29 cellular contexts compared by ENCODE assay signal in the genomic region with DNA sequence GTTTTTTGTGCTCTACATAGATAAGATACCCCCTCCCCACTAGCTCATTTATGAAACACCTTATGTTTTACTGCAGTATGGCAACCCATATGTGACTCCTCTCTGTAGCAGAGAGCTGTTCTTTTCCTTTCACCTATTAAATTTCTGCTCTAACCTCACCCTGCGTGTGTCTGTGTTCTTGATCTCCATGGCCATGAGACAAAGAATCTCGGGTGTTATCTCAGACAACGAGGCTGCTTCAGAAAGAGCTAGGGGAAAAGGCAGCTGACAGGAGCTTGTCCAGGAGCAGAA. TPM values are rescaled to one million over a fixed set of nuclear protein-coding genes. Genes with fewer than 3 reads are reported as not detected.
DNase-seq lines count a peak whose midpoint lies in the region; ATAC-seq, FAIRE-seq and TF ChIP-seq lines count a peak whose summit lies in the region.
"Had no signal": no experiment of that assay in that cellular context is flagged by ENCODE, and none has a peak within 500 bp of the region (broad histone marks: within the 10 kb centered on the region; RNA-seq: fewer than 3 reads in every experiment).

No MANE protein-coding gene starts in this region.

- TF ChIP-seq EP300 in GM12878 (IDR thresholded peaks at IDR 0.05; ENCODE audit: borderline replicate concordance in 1 of 2, control insufficient read depth in 1 of 2, low read depth in 2 of 2, low read length in 2 of 2) = no peak

- H3K4me1 ChIP-seq in GM12878 (ENCODE audit: control insufficient read depth, insufficient read depth, low read length) (peaks cover 17% of the 10 kb centered on the region), left lung (no peaks in the 10 kb centered on the region), pancreas (no peaks in the 10 kb centered on the region)
- H3K4me1 ChIP-seq: heart left ventricle, Peyer's patch, sigmoid colon, upper lobe of right lung had no signal

- ATAC-seq in activated CD8-positive, alpha-beta T cell treated with anti-CD3 and anti-CD28 coated beads for 36 hours = peak; percentile 12
- no peak for ATAC-seq in activated CD8-positive, alpha-beta T cell treated with anti-CD3 and anti-CD28 coated beads, Interleukin-2, amount 10 ng/mL, durations not matched to agents 7 days and 5 days
- ATAC-seq in HG03354 (IDR thresholded peaks at IDR 0.05; ENCODE audit: poor library complexity, severe bottlenecking, unreplicated experiment) (peak; percentile 24), GM12878 (peak; percentile 44; the same call in 1 of the 3 replicates), left lung (no peak), HG03175 (IDR thresholded peaks at IDR 0.05; ENCODE audit: unreplicated experiment) (no peak), pancreas (no peak)
- ATAC-seq: heart left ventricle; natural killer cell treated with Interleukin-12 subunit alpha and Interleukin-12 subunit beta and Interleukin-15 and Interleukin-18, amount 100 ng/mL, for 72 hours; upper lobe of right lung had no signal

- RAD21 ChIA-PET in GM12878 (lab: Charles Lee; ENCODE audit: unreplicated experiment) = interaction anchor here (0.7 to 3.4 kb wide), 15 partner anchors 10 to 268 kb away, joined by 3 to 26 read pairs (median 4); no protein-coding TSS in a partner anchor

- no peak overlapping the region; the same call in 1 of the 2 replicates for H3K9ac ChIP-seq in GM12878 (ENCODE audit: control insufficient read depth, insufficient read depth, low read length)

- CTCF ChIA-PET in activated CD8-positive, alpha-beta T cell treated with anti-CD3 and anti-CD28 coated beads for 36 hours (lab: Charles Lee) = interaction anchor here (0.5 to 4.8 kb wide), 6 partner anchors 11 to 317 kb away, joined by 3 to 18 read pairs (median 4); no protein-coding TSS in a partner anchor
- CTCF ChIA-PET in activated CD8-positive, alpha-beta T cell treated with anti-CD3 and anti-CD28 coated beads, Interleukin-2, amount 10 ng/mL, durations not matched to agents 7 days and 5 days (lab: Charles Lee) = interaction anchor here (1.0 to 5.9 kb wide), 9 partner anchors 10 to 59 kb away, joined by 3 to 40 read pairs (median 5); no protein-coding TSS in a partner anchor
- CTCF ChIA-PET in GM12878 (lab: Yijun Ruan, JAX) = interaction anchor here (0.6 to 5.5 kb wide), 13 partner anchors 9 to 696 kb away, joined by 3 to 37 read pairs (median 3); no protein-coding TSS in a partner anchor

- H3K27me3 Mint-ChIP-seq in activated CD8-positive, alpha-beta T cell treated with anti-CD3 and anti-CD28 coated beads for 36 hours = no peaks in the 10 kb centered on the region
- peaks cover 1% of the 10 kb centered on the region for H3K27me3 Mint-ChIP-seq in activated CD8-positive, alpha-beta T cell treated with anti-CD3 and anti-CD28 coated beads, Interleukin-2, amount 10 ng/mL, durations not matched to agents 7 days and 5 days (ENCODE audit: low read depth)
- H3K27me3 Mint-ChIP-seq in osteocyte (ENCODE audit: unreplicated experiment) = no peaks in the 10 kb centered on the region
- H3K27me3 Mint-ChIP-seq: natural killer cell treated with Interleukin-12 subunit alpha and Interleukin-12 subunit beta and Interleukin-15 and Interleukin-18, amount 100 ng/mL, for 72 hours had no signal

- no peaks in the 10 kb centered on the region for H3K9me3 ChIP-seq in GM12878 (replicated peaks; ENCODE audit: control insufficient read depth, insufficient read depth, low read length)
- no peaks in the 10 kb centered on the region for H3K9me3 ChIP-seq in left lung
- H3K9me3 ChIP-seq in pancreas = no peaks in the 10 kb centered on the region
- H3K9me3 ChIP-seq: heart left ventricle, Peyer's patch, sigmoid colon, upper lobe of right lung had no signal

- WGBS in GM12878 (ENCODE audit: insufficient coverage, insufficient replicate concordance, low lambda C conversion rate, missing lambda C conversion rate) = 98% methylated on average over 3 of the region's 3 CpGs
- WGBS in pancreas, 2 donors = 50 to 56% methylated on average over 3 of the region's 3 CpGs

- H3K36me3 ChIP-seq in GM12878 (ENCODE audit: control insufficient read depth in 2 of 2, insufficient read depth in 2 of 2, low read length in 1 of 2) (no peaks in the 10 kb centered on the region), left lung (no peaks in the 10 kb centered on the region), pancreas (no peaks in the 10 kb centered on the region)
- H3K36me3 ChIP-seq: heart left ventricle, Peyer's patch, sigmoid colon, upper lobe of right lung had no signal

- SMC1A ChIA-PET in GM12878 (lab: Charles Lee; ENCODE audit: uncharacterized antibody, unreplicated experiment) = interaction anchor here (1.0 to 5.2 kb wide), 12 partner anchors 12 to 68 kb away, joined by 3 to 39 read pairs (median 10); a partner anchor contains a TSS

- H3K4me1 Mint-ChIP-seq in activated CD8-positive, alpha-beta T cell treated with anti-CD3 and anti-CD28 coated beads for 36 hours (ENCODE audit: low read depth) = peaks cover 26% of the 10 kb centered on the region
- peaks cover 42% of the 10 kb centered on the region for H3K4me1 Mint-ChIP-seq in activated CD8-positive, alpha-beta T cell treated with anti-CD3 and anti-CD28 coated beads, Interleukin-2, amount 10 ng/mL, durations not matched to agents 7 days and 5 days (ENCODE audit: low read depth)
- no peaks in the 10 kb centered on the region for H3K4me1 Mint-ChIP-seq in osteocyte (ENCODE audit: unreplicated experiment)

- no peak overlapping the region; the same call in 1 of the 2 replicates for H3K4me3 ChIP-seq in GM12878
- H3K4me3 ChIP-seq in left lung = no peak overlapping the region
- no peak overlapping the region for H3K4me3 ChIP-seq in pancreas
- H3K4me3 ChIP-seq: dorsolateral prefrontal cortex, heart left ventricle, Peyer's patch, sigmoid colon, upper lobe of right lung had no signal

- no peak overlapping the region; the same call in 1 of the 2 replicates for H2AFZ ChIP-seq in GM12878 (ENCODE audit: control insufficient read depth, low read depth, low read length)

- intact Hi-C loops in activated CD8-positive, alpha-beta T cell treated with anti-CD3 and anti-CD28 coated beads for 36 hours (cut with micrococcal nuclease) = no loop called here
- intact Hi-C loops in GM12878 (cut with micrococcal nuclease; ENCODE audit: unreplicated experiment) (no loop called here), left lung (cut with DNase I) (no loop called here), pancreas (cut with DNase I) (no loop called here)

- in situ Hi-C loops in GM12878 (cut with MboI) = no loop called here

- H3K27ac ChIP-seq in GM12878 (ENCODE audit: control insufficient read depth, insufficient read depth) = peak overlapping the region; percentile 61; the same call in 1 of the 2 replicates
- no peak overlapping the region for H3K27ac ChIP-seq in left lung
- no peak overlapping the region for H3K27ac ChIP-seq in pancreas
- H3K27ac ChIP-seq: dorsolateral prefrontal cortex, heart left ventricle, Peyer's patch, sigmoid colon, upper lobe of right lung had no signal

- H3K27me3 ChIP-seq in GM12878 (replicated peaks in 1 of 2; ENCODE audit: control insufficient read depth in 2 of 2, insufficient read depth in 2 of 2, low read length in 1 of 2) (no peaks in the 10 kb centered on the region), left lung (no peaks in the 10 kb centered on the region), pancreas (no peaks in the 10 kb centered on the region)
- H3K27me3 ChIP-seq: heart left ventricle, Peyer's patch, sigmoid colon, upper lobe of right lung had no signal

- H3K9me3 Mint-ChIP-seq in activated CD8-positive, alpha-beta T cell treated with anti-CD3 and anti-CD28 coated beads for 36 hours = no peaks in the 10 kb centered on the region
- H3K9me3 Mint-ChIP-seq in activated CD8-positive, alpha-beta T cell treated with anti-CD3 and anti-CD28 coated beads, Interleukin-2, amount 10 ng/mL, durations not matched to agents 7 days and 5 days (ENCODE audit: insufficient read depth) = no peaks in the 10 kb centered on the region
- no peaks in the 10 kb centered on the region for H3K9me3 Mint-ChIP-seq in osteocyte (ENCODE audit: unreplicated experiment)
- H3K9me3 Mint-ChIP-seq: natural killer cell treated with Interleukin-12 subunit alpha and Interleukin-12 subunit beta and Interleukin-15 and Interleukin-18, amount 100 ng/mL, for 72 hours had no signal

- no peak overlapping the region for H3K4me2 ChIP-seq in GM12878 (ENCODE audit: control insufficient read depth, insufficient read depth)

- no peak for TF ChIP-seq POLR2A in GM12878 (IDR thresholded peaks at IDR 0.05; ENCODE audit: low read depth, low read length)

- BruUV-seq in GM12878 (replicated peaks; lab: Mats Ljungman, UMichigan) = no TSS peak

- DNase-seq in activated CD8-positive, alpha-beta T cell treated with anti-CD3 and anti-CD28 coated beads for 36 hours = no peak
- no peak for DNase-seq in activated CD8-positive, alpha-beta T cell treated with anti-CD3 and anti-CD28 coated beads, Interleukin-2, amount 10 ng/mL, durations not matched to agents 7 days and 5 days
- DNase-seq in GM12878 (ENCODE audit: low read depth, low spot score) (no peak), left lung (no peak), osteocyte (ENCODE audit: extremely low spot score, unreplicated experiment) (no peak), pancreas (no peak)
- DNase-seq: activated CD4-positive, alpha-beta T cell treated with anti-CD3 and anti-CD28 coated beads for 48 hours; activated naive CD4-positive, alpha-beta T cell; amniotic stem cell; Calu3; central memory CD4-positive, alpha-beta T cell; dorsolateral prefrontal cortex; heart left ventricle; NCI-H146; NCI-H2171; NCI-H524; NK-92 treated with Interleukin-12 subunit alpha and Interleukin-12 subunit beta, amount 100 ng/mL, for 24 hours; Peyer's patch; posterior cingulate gyrus; sigmoid colon; stimulated activated CD8-positive, alpha-beta memory T cell treated with anti-CD3 and anti-CD28 coated beads, Interleukin-4, amount 100 ng/mL, for 48 hours; upper lobe of right lung had no signal

- no peaks in the 10 kb centered on the region for H3K36me3 Mint-ChIP-seq in activated CD8-positive, alpha-beta T cell treated with anti-CD3 and anti-CD28 coated beads for 36 hours (ENCODE audit: low read depth)
- peaks cover 2% of the 10 kb centered on the region for H3K36me3 Mint-ChIP-seq in activated CD8-positive, alpha-beta T cell treated with anti-CD3 and anti-CD28 coated beads, Interleukin-2, amount 10 ng/mL, durations not matched to agents 7 days and 5 days (ENCODE audit: low read depth)
- H3K36me3 Mint-ChIP-seq in osteocyte (ENCODE audit: unreplicated experiment) = no peaks in the 10 kb centered on the region
- H3K36me3 Mint-ChIP-seq: natural killer cell treated with Interleukin-12 subunit alpha and Interleukin-12 subunit beta and Interleukin-15 and Interleukin-18, amount 100 ng/mL, for 72 hours had no signal

- no peak overlapping the region for H3K27ac Mint-ChIP-seq in activated CD8-positive, alpha-beta T cell treated with anti-CD3 and anti-CD28 coated beads for 36 hours
- H3K27ac Mint-ChIP-seq in activated CD8-positive, alpha-beta T cell treated with anti-CD3 and anti-CD28 coated beads, Interleukin-2, amount 10 ng/mL, durations not matched to agents 7 days and 5 days = no peak overlapping the region
- no peak overlapping the region for H3K27ac Mint-ChIP-seq in osteocyte (ENCODE audit: unreplicated experiment)

- TF ChIP-seq RAD21 in GM12878 (IDR thresholded peaks at IDR 0.05; ENCODE audit: insufficient read depth, low read depth, low read length) = no peak

- no peak overlapping the region for H3K4me3 Mint-ChIP-seq in activated CD8-positive, alpha-beta T cell treated with anti-CD3 and anti-CD28 coated beads for 36 hours
- no peak overlapping the region for H3K4me3 Mint-ChIP-seq in activated CD8-positive, alpha-beta T cell treated with anti-CD3 and anti-CD28 coated beads, Interleukin-2, amount 10 ng/mL, durations not matched to agents 7 days and 5 days
- H3K4me3 Mint-ChIP-seq in osteocyte (ENCODE audit: unreplicated experiment) = no peak overlapping the region
- H3K4me3 Mint-ChIP-seq: natural killer cell treated with Interleukin-12 subunit alpha and Interleukin-12 subunit beta and Interleukin-15 and Interleukin-18, amount 100 ng/mL, for 72 hours had no signal

- no peak for FAIRE-seq in GM12878 (lab: Jason Lieb, UNC)
- no peak for FAIRE-seq in pancreas (lab: Jason Lieb, UNC)
- FAIRE-seq: endothelial cell of umbilical vein had no signal

- POLR2A ChIA-PET in activated CD8-positive, alpha-beta T cell treated with anti-CD3 and anti-CD28 coated beads for 36 hours (lab: Charles Lee) = interaction anchor here (0.7 to 1.5 kb wide), 3 partner anchors 11 to 59 kb away, joined by 3 to 7 read pairs (median 3); a partner anchor contains a TSS
- POLR2A ChIA-PET in activated CD8-positive, alpha-beta T cell treated with anti-CD3 and anti-CD28 coated beads, Interleukin-2, amount 10 ng/mL, durations not matched to agents 7 days and 5 days (lab: Charles Lee) = interaction anchor here (0.7 to 1.1 kb wide), 5 partner anchors 11 to 1183 kb away, joined by 3 to 5 read pairs (median 3); a partner anchor contains a TSS
- POLR2A ChIA-PET in GM12878 (lab: Charles Lee) = interaction anchor here (0.6 to 2.7 kb wide), 10 partner anchors 11 to 1134 kb away, joined by 3 to 11 read pairs (median 6); no protein-coding TSS in a partner anchor

- no peaks in the 10 kb centered on the region for H4K20me1 ChIP-seq in GM12878 (ENCODE audit: control insufficient read depth, insufficient read depth)

- H3K79me2 ChIP-seq in GM12878 (ENCODE audit: control insufficient read depth, insufficient read depth, low read length) = no peaks in the 10 kb centered on the region

- no peak for TF ChIP-seq CTCF in activated CD8-positive, alpha-beta T cell treated with anti-CD3 and anti-CD28 coated beads for 36 hours (IDR thresholded peaks at IDR 0.05)
- TF ChIP-seq CTCF in GM12878 (IDR thresholded peaks at IDR 0.05 in 2 of 3, conservative IDR thresholded peaks at IDR 0.05 in 1 of 3; ENCODE audit: control insufficient read depth in 2 of 3, extremely low read depth in 1 of 3, insufficient read depth in 1 of 3, low read depth in 3 of 3, low read length in 3 of 3) (no peak), left lung (IDR thresholded peaks at IDR 0.05) (no peak), osteocyte (IDR thresholded peaks at IDR 0.05) (no peak), pancreas (IDR thresholded peaks at IDR 0.05) (no peak)

RNA-seq across cellular contexts. Expression of a gene that starts 18.0 kb away (rescaled TPM):
- under 1 TPM; 0.34 to 0.56 TPM for total RNA-seq in activated CD8-positive, alpha-beta T cell treated with anti-CD3 and anti-CD28 coated beads for 36 hours
- under 1 TPM; 0.55 to 0.94 TPM for total RNA-seq in activated CD8-positive, alpha-beta T cell treated with anti-CD3 and anti-CD28 coated beads, Interleukin-2, amount 10 ng/mL, durations not matched to agents 7 days and 5 days
- 12.0 and 12.7 TPM in 2 replicates for total RNA-seq in GM12878 (2013; cell fraction: nucleolus; rRNA removed)
- total RNA-seq in GM12878 (2014; rRNA removed) (17.8 and 19.7 TPM in 2 replicates), GM12878 (2014; rRNA removed; fragmentation: Illumina TruSeq; extraction: Trizol) (17.9 and 18.9 TPM in 2 replicates), GM12878 (2021) (14.4 and 16.9 TPM in 2 replicates), left lung (under 1 TPM in 1 of 2 donors, not detected in 1; 0.29 TPM), osteocyte (not detected in 2 replicates), pancreas (not detected)
- 1.2 TPM for polyA plus RNA-seq in GM12878 (2011; ENCODE audit: low read depth)
- polyA plus RNA-seq in GM12878 (2011; rRNA removed) (23.2 and 25.0 TPM in 2 replicates), GM12878 (2014; fragmentation: Illumina TruSeq; extraction: Trizol) (28.8 and 36.6 TPM in 2 replicates), GM12878 (2014; fragmentation: Nextera tagmentation; extraction: Ambion mirVana) (10 to 100 TPM; 11.1 to 13.7 TPM), GM12878 (2014; rRNA removed) (14.2 and 16.7 TPM in 2 replicates), GM12878 (2016; fragmentation: Nextera tagmentation; extraction: Ambion mirVana) (1 to 10 TPM; 5.2 to 8.7 TPM), pancreas (not detected)
- 17.2 and 29.4 TPM in 2 replicates for polyA plus RNA-seq in GM12878 (2011; cell fraction: cytosol; rRNA removed)
- polyA plus RNA-seq in GM12878 (2011; cell fraction: nucleus; rRNA removed) = 11.0 and 11.5 TPM in 2 replicates
- 1.3 and 1.4 TPM in 2 replicates for polyA plus RNA-seq in GM12878 (2012)
- 51.3 and 62.8 TPM in 2 replicates for polyA minus RNA-seq in GM12878 (2011; rRNA and poly(A)+ RNA removed)
- 11.1 and 15.0 TPM in 2 replicates for polyA minus RNA-seq in GM12878 (2011; cell fraction: cytosol; rRNA and poly(A)+ RNA removed)
- polyA minus RNA-seq in GM12878 (2011; cell fraction: nucleus; rRNA and poly(A)+ RNA removed) = 10.2 and 11.2 TPM in 2 replicates
- total RNA-seq: A673, Calu3, endothelial cell of umbilical vein, mesenteric fat pad, Peyer's patch, sigmoid colon, upper lobe of right lung had no signal
- polyA plus RNA-seq: BJ, endothelial cell of umbilical vein, heart left ventricle had no signal

RNA-seq across cellular contexts. Expression of a gene that starts 35.6 kb away (rescaled TPM):
- 10 to 100 TPM; 25.0 to 28.2 TPM for total RNA-seq in activated CD8-positive, alpha-beta T cell treated with anti-CD3 and anti-CD28 coated beads for 36 hours
- total RNA-seq in activated CD8-positive, alpha-beta T cell treated with anti-CD3 and anti-CD28 coated beads, Interleukin-2, amount 10 ng/mL, durations not matched to agents 7 days and 5 days = 10 to 100 TPM; 40.2 to 42.4 TPM
- 11.9 and 16.1 TPM in 2 replicates for total RNA-seq in GM12878 (2013; cell fraction: nucleolus; rRNA removed)
- total RNA-seq in GM12878 (2014; rRNA removed) (34.2 and 38.6 TPM in 2 replicates), GM12878 (2014; rRNA removed; fragmentation: Illumina TruSeq; extraction: Trizol) (28.5 and 28.8 TPM in 2 replicates), GM12878 (2021) (35.4 and 39.8 TPM in 2 replicates), left lung (10 to 100 TPM; 28.9 to 33.7 TPM), osteocyte (27.9 and 30.4 TPM in 2 replicates), pancreas (10 to 100 TPM; 14.2 to 29.4 (median 21.1) TPM)
- polyA plus RNA-seq in GM12878 (2011; ENCODE audit: low read depth) = 23.0 TPM
- polyA plus RNA-seq in GM12878 (2011; rRNA removed) (48.8 and 55.2 TPM in 2 replicates), GM12878 (2014; fragmentation: Illumina TruSeq; extraction: Trizol) (41.1 and 48.4 TPM in 2 replicates), GM12878 (2014; fragmentation: Nextera tagmentation; extraction: Ambion mirVana) (10 to 100 TPM; 15.2 to 21.8 TPM), GM12878 (2014; rRNA removed) (49.3 and 51.8 TPM in 2 replicates), GM12878 (2016; fragmentation: Nextera tagmentation; extraction: Ambion mirVana) (10 to 100 TPM; 37.9 to 43.0 TPM), pancreas (10 to 100 TPM; 25.1 to 29.4 TPM)
- polyA plus RNA-seq in GM12878 (2011; cell fraction: cytosol; rRNA removed) = 48.7 and 53.0 TPM in 2 replicates
- polyA plus RNA-seq in GM12878 (2011; cell fraction: nucleus; rRNA removed) = 58.3 and 58.6 TPM in 2 replicates
- 22.9 and 24.1 TPM in 2 replicates for polyA plus RNA-seq in GM12878 (2012)
- 41.6 and 54.4 TPM in 2 replicates for polyA minus RNA-seq in GM12878 (2011; rRNA and poly(A)+ RNA removed)
- polyA minus RNA-seq in GM12878 (2011; cell fraction: cytosol; rRNA and poly(A)+ RNA removed) = 18.7 and 19.9 TPM in 2 replicates
- 13.4 and 17.9 TPM in 2 replicates for polyA minus RNA-seq in GM12878 (2011; cell fraction: nucleus; rRNA and poly(A)+ RNA removed)

RNA-seq across cellular contexts. Expression of a gene that starts 59.0 kb away (rescaled TPM):
- total RNA-seq in activated CD8-positive, alpha-beta T cell treated with anti-CD3 and anti-CD28 coated beads for 36 hours = 1,000 to 10,000 TPM; 3,048 to 3,061 TPM
- total RNA-seq in activated CD8-positive, alpha-beta T cell treated with anti-CD3 and anti-CD28 coated beads, Interleukin-2, amount 10 ng/mL, durations not matched to agents 7 days and 5 days = 1,000 to 10,000 TPM; 1,654 to 1,730 TPM
- 522 and 525 TPM in 2 replicates for total RNA-seq in GM12878 (2013; cell fraction: nucleolus; rRNA removed)
- total RNA-seq in GM12878 (2014; rRNA removed) (4,357 and 4,628 TPM in 2 replicates), GM12878 (2014; rRNA removed; fragmentation: Illumina TruSeq; extraction: Trizol) (2,779 and 2,826 TPM in 2 replicates), GM12878 (2021) (3,010 and 3,122 TPM in 2 replicates), left lung (1,000 to 10,000 TPM in 1 of 2 donors, 100 to 1,000 TPM in 1; 738 to 1,176 TPM), osteocyte (991 and 1,002 TPM in 2 replicates), pancreas (1,000 to 10,000 TPM in 1 of 6 donors, 100 to 1,000 TPM in 5; 540 to 1,016 (median 687) TPM)
- 3,044 TPM for polyA plus RNA-seq in GM12878 (2011; ENCODE audit: low read depth)
- polyA plus RNA-seq in GM12878 (2011; rRNA removed) (3,803 and 5,036 TPM in 2 replicates), GM12878 (2014; fragmentation: Illumina TruSeq; extraction: Trizol) (3,456 and 3,909 TPM in 2 replicates), GM12878 (2014; fragmentation: Nextera tagmentation; extraction: Ambion mirVana) (1,000 to 10,000 TPM; 2,843 to 4,532 TPM), GM12878 (2014; rRNA removed) (4,347 and 4,651 TPM in 2 replicates), GM12878 (2016; fragmentation: Nextera tagmentation; extraction: Ambion mirVana) (1,000 to 10,000 TPM; 1,012 to 1,145 TPM), pancreas (100 to 1,000 TPM; 840 to 998 TPM)
- polyA plus RNA-seq in GM12878 (2011; cell fraction: cytosol; rRNA removed) = 6,512 and 6,792 TPM in 2 replicates
- 1,724 and 2,216 TPM in 2 replicates for polyA plus RNA-seq in GM12878 (2011; cell fraction: nucleus; rRNA removed)
- 3,192 and 3,878 TPM in 2 replicates for polyA plus RNA-seq in GM12878 (2012)
- 2,235 and 3,046 TPM in 2 replicates for polyA minus RNA-seq in GM12878 (2011; rRNA and poly(A)+ RNA removed)
- 634 and 707 TPM in 2 replicates for polyA minus RNA-seq in GM12878 (2011; cell fraction: cytosol; rRNA and poly(A)+ RNA removed)
- 351 and 460 TPM in 2 replicates for polyA minus RNA-seq in GM12878 (2011; cell fraction: nucleus; rRNA and poly(A)+ RNA removed)

Comparison
In these comparisons a context has a peak if more than half of its experiments do, and no peak if none do; other contexts are left out.
1. ATAC-seq: peak in activated CD8-positive, alpha-beta T cell treated with anti-CD3 and anti-CD28 coated beads for 36 hours (single experiment), HG03354 (single experiment) and GM12878 (single experiment); none in activated CD8-positive, alpha-beta T cell treated with anti-CD3 and anti-CD28 coated beads, Interleukin-2, amount 10 ng/mL, durations not matched to agents 7 days and 5 days (single experiment), left lung (single experiment), HG03175 (single experiment) and pancreas (0 of 4).
2. RNA of a gene that starts 18.0 kb away (total RNA-seq): 12.0 to 19.7 TPM in GM12878; 0.55 to 0.94 TPM in activated CD8-positive, alpha-beta T cell treated with anti-CD3 and anti-CD28 coated beads, Interleukin-2, amount 10 ng/mL, durations not matched to agents 7 days and 5 days, 0.34 to 0.56 TPM in activated CD8-positive, alpha-beta T cell treated with anti-CD3 and anti-CD28 coated beads for 36 hours, 0.29 TPM in left lung, not detected in osteocyte and not detected in pancreas; every median in the first group is over 4 times any median in the second.